Comparison of ENCODE assay signal across 8 cellular contexts in the genomic region with DNA sequence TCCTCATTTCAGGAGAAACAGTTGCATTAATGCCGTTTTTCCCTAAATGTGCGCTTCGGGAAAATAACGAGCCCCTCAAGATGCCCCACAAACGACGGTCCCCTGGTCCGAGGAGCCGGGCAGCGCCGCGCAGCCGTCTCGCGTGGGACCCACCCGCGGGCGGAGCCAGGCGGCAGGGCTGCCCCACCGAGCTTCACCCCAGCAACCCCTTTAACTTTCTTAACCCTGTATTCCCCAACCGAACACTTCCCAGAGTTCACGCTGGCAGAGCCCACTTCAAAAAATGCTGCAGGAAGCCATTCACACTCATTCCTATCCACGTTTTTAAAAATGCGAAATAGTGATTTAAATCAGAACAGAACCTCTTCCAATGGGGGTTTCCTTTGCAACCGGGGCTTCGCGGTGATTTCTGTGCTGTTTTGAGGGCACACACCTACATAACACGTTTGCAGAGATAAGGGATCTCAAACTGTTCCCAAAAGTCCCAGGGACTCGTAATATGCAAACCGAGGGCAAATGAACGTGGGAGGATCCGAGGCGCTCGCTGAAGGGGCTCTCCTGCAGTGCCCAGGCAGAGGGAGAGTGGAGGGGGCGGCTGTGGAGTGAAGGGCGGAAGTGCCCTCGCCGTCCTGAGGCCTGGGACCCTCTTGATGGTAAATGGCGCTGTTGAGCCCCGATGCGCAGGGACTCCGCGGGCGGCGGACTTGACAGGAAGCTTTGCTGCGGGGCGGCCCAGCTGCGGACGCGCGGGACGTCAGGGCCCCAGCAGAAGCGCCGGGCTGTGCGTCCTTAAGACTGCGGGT.
DNase-seq lines count a peak whose midpoint lies in the region; ATAC-seq, FAIRE-seq and TF ChIP-seq lines count a peak whose summit lies in the region.

No MANE protein-coding gene starts in this region.

- peaks cover 16% of the 10 kb centered on the region for H3F3A ChIP-seq in neural progenitor cell (ENCODE audit: low read depth)

- TF ChIP-seq POLR2A in A549 (IDR thresholded peaks at IDR 0.05; ENCODE audit: low read length) (peak; percentile 19; the same call in 1 of the 2 replicates), uterus (IDR thresholded peaks at IDR 0.05) (no peak)

- peaks cover 8% of the 10 kb centered on the region for H3K4me1 Mint-ChIP-seq in activated T-cell treated with anti-CD3 and anti-CD28 coated beads, Interleukin-2, amount 50 U/mL, for 4 hours (ENCODE audit: low read depth)
- peaks cover 3% of the 10 kb centered on the region for H3K4me1 Mint-ChIP-seq in neural progenitor cell

- ATAC-seq in A549 (peak; percentile 86 to 93), GM18511 (IDR thresholded peaks at IDR 0.05; ENCODE audit: unreplicated experiment) (peak; percentile 91), HG02870 (IDR thresholded peaks at IDR 0.05; ENCODE audit: unreplicated experiment) (peak; percentile 77)
- peak; percentile 83 to 87 for ATAC-seq in activated T-cell treated with anti-CD3 and anti-CD28 coated beads, Interleukin-2, amount 50 U/mL, for 4 hours

- H3K27ac Mint-ChIP-seq in neural progenitor cell, result peak overlapping the region; percentile 83

- peak; percentile 13 to 49 for DNase-seq in A549 (ENCODE audit: low read depth in 1 of 2, low spot score in 1 of 2)
- DNase-seq in NCI-H345 (lab: John Stamatoyannopoulos, UW), result peak; percentile 54
- DNase-seq in activated T-cell treated with anti-CD3 and anti-CD28 coated beads, Interleukin-2, amount 50 U/mL, for 4 hours, result no peak
- DNase-seq in fibroblast of villous mesenchyme (ENCODE audit: low read depth), result peak; percentile 38
- DNase-seq in neural progenitor cell (ENCODE audit: low spot score), result peak; percentile 86
- no peak for DNase-seq in uterus

- TF ChIP-seq EP300 in A549 (IDR thresholded peaks at IDR 0.05), result no peak

- TF ChIP-seq CTCF in A549 (IDR thresholded peaks at IDR 0.05) (no peak; the same call in 2 of the 3 replicates), fibroblast of villous mesenchyme (IDR thresholded peaks at IDR 0.05; ENCODE audit: insufficient read depth, low read depth, low read length) (no peak), neural progenitor cell (IDR thresholded peaks at IDR 0.05) (peak; percentile 48), uterus (IDR thresholded peaks at IDR 0.05) (no peak)

- H3K4me2 ChIP-seq in A549 (peak overlapping the region; percentile 91), neural progenitor cell (peak overlapping the region; percentile 98)

- H3K79me2 ChIP-seq in neural progenitor cell (ENCODE audit: low read depth), result no peaks in the 10 kb centered on the region

- H3K9me3 Mint-ChIP-seq in activated T-cell treated with anti-CD3 and anti-CD28 coated beads, Interleukin-2, amount 50 U/mL, for 4 hours, result no peaks in the 10 kb centered on the region
- H3K9me3 Mint-ChIP-seq in neural progenitor cell, result no peaks in the 10 kb centered on the region

- peak overlapping the region; percentile 50 for H3K4me3 ChIP-seq in A549
- peak overlapping the region; percentile 62 for H3K4me3 ChIP-seq in fibroblast of villous mesenchyme (ENCODE audit: low read depth, low read length)
- peak overlapping the region; percentile 71 for H3K4me3 ChIP-seq in neural progenitor cell
- peak overlapping the region; percentile 40 to 45 for H3K4me3 ChIP-seq in uterus

- H3K9me3 ChIP-seq in A549, result no peaks in the 10 kb centered on the region
- H3K9me3 ChIP-seq in neural progenitor cell (ENCODE audit: low read depth), result no peaks in the 10 kb centered on the region
- H3K9me3 ChIP-seq in uterus, result no peaks in the 10 kb centered on the region

- H3K4me1 ChIP-seq in A549, result no peaks in the 10 kb centered on the region
- H3K4me1 ChIP-seq in neural progenitor cell, result peaks cover 8% of the 10 kb centered on the region
- no peaks in the 10 kb centered on the region for H3K4me1 ChIP-seq in uterus

- H3K4me3 Mint-ChIP-seq in activated T-cell treated with anti-CD3 and anti-CD28 coated beads, Interleukin-2, amount 50 U/mL, for 4 hours, result peak overlapping the region; percentile 66
- H3K4me3 Mint-ChIP-seq in neural progenitor cell, result peak overlapping the region; percentile 91

- H3K36me3 ChIP-seq in neural progenitor cell, result no peaks in the 10 kb centered on the region
- no peaks in the 10 kb centered on the region for H3K36me3 ChIP-seq in uterus

- H4K20me1 ChIP-seq in neural progenitor cell (ENCODE audit: low read depth), result no peaks in the 10 kb centered on the region

- peak overlapping the region; percentile 100 for H2AFZ ChIP-seq in neural progenitor cell (replicated peaks)

- CTCF ChIA-PET in A549 (lab: Yijun Ruan, JAX), result interaction anchor here (0.6 kb wide), 1 partner anchor 17 kb away, joined by 3 read pairs; no protein-coding TSS in a partner anchor

- H3K27ac ChIP-seq in A549 (peak overlapping the region; percentile 26 to 68; a peak in 4 of 6 replicates), neural progenitor cell (no peak overlapping the region), uterus (no peak overlapping the region)

- WGBS in A549 (ENCODE audit: missing lambda C conversion rate), result 6% methylated on average over 38 of the region's 55 CpGs

- H3K36me3 Mint-ChIP-seq in activated T-cell treated with anti-CD3 and anti-CD28 coated beads, Interleukin-2, amount 50 U/mL, for 4 hours (ENCODE audit: insufficient read depth), result no peaks in the 10 kb centered on the region
- no peaks in the 10 kb centered on the region for H3K36me3 Mint-ChIP-seq in neural progenitor cell

- intact Hi-C loops in uterus (cut with DNase I; ENCODE audit: low total_unique reads), result no loop called here

- H3K9ac ChIP-seq in neural progenitor cell, result no peak overlapping the region

- no peak for FAIRE-seq in A549 (lab: Jason Lieb, UNC)

- H3K27me3 ChIP-seq in neural progenitor cell, result peaks cover 15% of the 10 kb centered on the region
- H3K27me3 ChIP-seq in uterus, result no peaks in the 10 kb centered on the region

- no peak for TF ChIP-seq RAD21 in A549 (conservative IDR thresholded peaks at IDR 0.05 in 1 of 2, IDR thresholded peaks at IDR 0.05 in 1 of 2)

- POLR2A ChIA-PET in A549 (lab: Yijun Ruan, JAX), result no interaction called here

- peaks cover 33% of the 10 kb centered on the region for H3K27me3 Mint-ChIP-seq in activated T-cell treated with anti-CD3 and anti-CD28 coated beads, Interleukin-2, amount 50 U/mL, for 4 hours (ENCODE audit: low read depth)
- no peaks in the 10 kb centered on the region for H3K27me3 Mint-ChIP-seq in neural progenitor cell (ENCODE audit: insufficient read depth, low read depth)

TF ChIP-seq in A549, 52 proteins besides CTCF, POLR2A, EP300 and RAD21:
- TF ChIP-seq, protein P1, sequence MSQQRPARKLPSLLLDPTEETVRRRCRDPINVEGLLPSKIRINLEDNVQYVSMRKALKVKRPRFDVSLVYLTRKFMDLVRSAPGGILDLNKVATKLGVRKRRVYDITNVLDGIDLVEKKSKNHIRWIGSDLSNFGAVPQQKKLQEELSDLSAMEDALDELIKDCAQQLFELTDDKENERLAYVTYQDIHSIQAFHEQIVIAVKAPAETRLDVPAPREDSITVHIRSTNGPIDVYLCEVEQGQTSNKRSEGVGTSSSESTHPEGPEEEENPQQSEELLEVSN (IDR thresholded peaks at IDR 0.05; ENCODE audit: borderline replicate concordance, low read depth), result peak; percentile 74; the same call in 1 of the 2 replicates
- TF ChIP-seq RNF2 (IDR thresholded peaks at IDR 0.05; ENCODE audit: borderline replicate concordance, low read depth) (peak; percentile 13), FOXS1 (CRISPR knock-in tag; IDR thresholded peaks at IDR 0.05) (no peak), ZC3H11A (IDR thresholded peaks at IDR 0.05) (no peak)
- TF ChIP-seq, protein P2, sequence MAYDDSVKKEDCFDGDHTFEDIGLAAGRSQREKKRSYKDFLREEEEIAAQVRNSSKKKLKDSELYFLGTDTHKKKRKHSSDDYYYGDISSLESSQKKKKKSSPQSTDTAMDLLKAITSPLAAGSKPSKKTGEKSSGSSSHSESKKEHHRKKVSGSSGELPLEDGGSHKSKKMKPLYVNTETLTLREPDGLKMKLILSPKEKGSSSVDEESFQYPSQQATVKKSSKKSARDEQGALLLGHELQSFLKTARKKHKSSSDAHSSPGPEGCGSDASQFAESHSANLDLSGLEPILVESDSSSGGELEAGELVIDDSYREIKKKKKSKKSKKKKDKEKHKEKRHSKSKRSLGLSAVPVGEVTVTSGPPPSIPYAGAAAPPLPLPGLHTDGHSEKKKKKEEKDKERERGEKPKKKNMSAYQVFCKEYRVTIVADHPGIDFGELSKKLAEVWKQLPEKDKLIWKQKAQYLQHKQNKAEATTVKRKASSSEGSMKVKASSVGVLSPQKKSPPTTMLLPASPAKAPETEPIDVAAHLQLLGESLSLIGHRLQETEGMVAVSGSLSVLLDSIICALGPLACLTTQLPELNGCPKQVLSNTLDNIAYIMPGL (CRISPR knock-in tag; IDR thresholded peaks at IDR 0.05; ENCODE audit: borderline replicate concordance), result no peak
- TF ChIP-seq, protein P3, sequence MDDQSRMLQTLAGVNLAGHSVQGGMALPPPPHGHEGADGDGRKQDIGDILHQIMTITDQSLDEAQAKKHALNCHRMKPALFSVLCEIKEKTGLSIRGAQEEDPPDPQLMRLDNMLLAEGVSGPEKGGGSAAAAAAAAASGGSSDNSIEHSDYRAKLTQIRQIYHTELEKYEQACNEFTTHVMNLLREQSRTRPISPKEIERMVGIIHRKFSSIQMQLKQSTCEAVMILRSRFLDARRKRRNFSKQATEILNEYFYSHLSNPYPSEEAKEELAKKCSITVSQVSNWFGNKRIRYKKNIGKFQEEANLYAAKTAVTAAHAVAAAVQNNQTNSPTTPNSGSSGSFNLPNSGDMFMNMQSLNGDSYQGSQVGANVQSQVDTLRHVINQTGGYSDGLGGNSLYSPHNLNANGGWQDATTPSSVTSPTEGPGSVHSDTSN (IDR thresholded peaks at IDR 0.05), result no peak
- TF ChIP-seq, protein P4, sequence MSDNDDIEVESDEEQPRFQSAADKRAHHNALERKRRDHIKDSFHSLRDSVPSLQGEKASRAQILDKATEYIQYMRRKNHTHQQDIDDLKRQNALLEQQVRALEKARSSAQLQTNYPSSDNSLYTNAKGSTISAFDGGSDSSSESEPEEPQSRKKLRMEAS (IDR thresholded peaks at IDR 0.05), result peak; percentile 60; the same call in 1 of the 2 replicates

Comparison
In these comparisons a context has a peak if more than half of its experiments do, and no peak if none do; other contexts are left out.
1. DNase-seq: peak in A549 (2 of 2), NCI-H345 (single experiment), fibroblast of villous mesenchyme (single experiment) and neural progenitor cell (single experiment); none in activated T-cell treated with anti-CD3 and anti-CD28 coated beads, Interleukin-2, amount 50 U/mL, for 4 hours (single experiment) and uterus (0 of 2).
2. H3K27ac ChIP-seq: peak in A549 (2 of 2); none in neural progenitor cell (single experiment) and uterus (0 of 2).
3. Peak in every context shown above with its lines, with median percentiles within 50 percentile points of each other: ATAC-seq and H3K4me3 ChIP-seq.